In genomic region chr9:130258999-130259398, GRCh38 we compare ENCODE assay signal across 27 cellular contexts. TPM values are rescaled to one million over a fixed set of nuclear protein-coding genes. Genes with fewer than 3 reads are reported as not detected.
"Had no signal": no experiment of that assay in that cellular context is flagged by ENCODE, and none has a peak within 500 bp of the region (broad histone marks: within the 10 kb centered on the region; RNA-seq: fewer than 3 reads in every experiment).

No MANE protein-coding gene starts in this region.

- H3K27ac Mint-ChIP-seq: activated CD4-positive, alpha-beta T cell treated with anti-CD3 and anti-CD28 coated beads, Interleukin-2, amount 10 ng/mL, durations not matched to agents 7 days and 5 days; activated CD8-positive, alpha-beta T cell treated with anti-CD3 and anti-CD28 coated beads for 36 hours; activated naive CD8-positive, alpha-beta T cell; effector memory CD8-positive, alpha-beta T cell; natural killer cell; neural progenitor cell had no signal

- H3K36me3 ChIP-seq: gastroesophageal sphincter, lower lobe of right lung, neural progenitor cell, right atrium auricular region, transverse colon had no signal

- H3K4me3 ChIP-seq: body of pancreas, gastroesophageal sphincter, hepatocyte, lower lobe of right lung, neural progenitor cell, right atrium auricular region, transverse colon had no signal

- H2AFZ ChIP-seq: hepatocyte, neural progenitor cell, parathyroid adenoma had no signal

- H3K9me3 Mint-ChIP-seq: activated CD4-positive, alpha-beta T cell treated with anti-CD3 and anti-CD28 coated beads, Interleukin-2, amount 10 ng/mL, durations not matched to agents 7 days and 5 days; activated CD8-positive, alpha-beta T cell treated with anti-CD3 and anti-CD28 coated beads for 36 hours; effector memory CD8-positive, alpha-beta T cell; natural killer cell; neural progenitor cell had no signal

- H3K9me3 ChIP-seq: body of pancreas, gastroesophageal sphincter, lower lobe of right lung, right atrium auricular region, transverse colon had no signal

- H3K36me3 Mint-ChIP-seq: activated naive CD8-positive, alpha-beta T cell; natural killer cell; neural progenitor cell had no signal

- H3K79me2 ChIP-seq: hepatocyte, parathyroid adenoma had no signal

- H3K27me3 ChIP-seq: body of pancreas, gastroesophageal sphincter had no signal

- ATAC-seq: activated CD8-positive, alpha-beta T cell treated with anti-CD3 and anti-CD28 coated beads for 36 hours; body of pancreas; effector memory CD8-positive, alpha-beta T cell; gastroesophageal sphincter; left colon; lower lobe of right lung; natural killer cell had no signal

- H3K4me1 Mint-ChIP-seq: activated CD4-positive, alpha-beta T cell treated with anti-CD3 and anti-CD28 coated beads, Interleukin-2, amount 10 ng/mL, durations not matched to agents 7 days and 5 days; natural killer cell had no signal

- H3K4me3 Mint-ChIP-seq: activated CD4-positive, alpha-beta T cell treated with anti-CD3 and anti-CD28 coated beads, Interleukin-2, amount 10 ng/mL, durations not matched to agents 7 days and 5 days; activated CD8-positive, alpha-beta T cell treated with anti-CD3 and anti-CD28 coated beads for 36 hours; activated naive CD8-positive, alpha-beta T cell; effector memory CD8-positive, alpha-beta T cell; natural killer cell; neural progenitor cell had no signal

- H3K27ac ChIP-seq: body of pancreas, gastroesophageal sphincter, hepatocyte, lower lobe of right lung, neural progenitor cell, parathyroid adenoma, right atrium auricular region, transverse colon had no signal

- H3K4me2 ChIP-seq: hepatocyte, neural progenitor cell had no signal

- DNase-seq: activated CD4-positive, alpha-beta T cell treated with anti-CD3 and anti-CD28 coated beads for 1 hour; activated CD4-positive, alpha-beta T cell treated with anti-CD3 and anti-CD28 coated beads, Interleukin-2, amount 10 ng/mL, durations not matched to agents 7 days and 5 days; activated CD8-positive, alpha-beta T cell treated with anti-CD3 and anti-CD28 coated beads for 36 hours; activated effector memory CD4-positive, alpha-beta T cell treated with Interleukin-2 at 50 U/mL for 16 hours; activated naive CD4-positive, alpha-beta T cell treated with Interleukin-2 at 50 U/mL for 16 hours; activated T-cell treated with anti-CD3 and anti-CD28 coated beads for 4 hours; anterior cingulate cortex; body of pancreas; cortex of kidney; effector memory CD8-positive, alpha-beta T cell; left colon; lower lobe of right lung; mesenchymal stem cell; natural killer cell; occipital lobe; stimulated activated CD4-positive, alpha-beta T cell treated with anti-CD3 and anti-CD28 coated beads, Interleukin-2, amount 100 ng/mL, for 48 hours; stimulated activated naive CD4-positive, alpha-beta T cell treated with Interleukin-2 at 50 U/mL for 16 hours; T-helper 2 cell; transverse colon had no signal

- H3K9ac ChIP-seq: neural progenitor cell, parathyroid adenoma had no signal

- H3K4me1 ChIP-seq: body of pancreas, lower lobe of right lung, neural progenitor cell, parathyroid adenoma had no signal

RNA-seq across cellular contexts. Expression of gene HMCN2, which starts 6.6 kb away (rescaled TPM):
- total RNA-seq: activated CD4-positive, alpha-beta T cell treated with anti-CD3 and anti-CD28 coated beads, Interleukin-2, amount 10 ng/mL, durations not matched to agents 7 days and 5 days; activated CD8-positive, alpha-beta T cell treated with anti-CD3 and anti-CD28 coated beads for 36 hours; fibroblast of villous mesenchyme; mononuclear cell; natural killer cell; occipital lobe had no signal
